11 cellular contexts compared by ENCODE assay signal in genomic region chr3:169575381-169575780, GRCh38.
A peak's percentile ranks its signal among the peaks of the same experiment; 100 is the strongest.
DNase-seq lines count a peak whose midpoint lies in the region; ATAC-seq and TF ChIP-seq lines count a peak whose summit lies in the region.
"Had no signal": no experiment of that assay in that cellular context is flagged by ENCODE, and none has a peak within 500 bp of the region (broad histone marks: within the 10 kb centered on the region; RNA-seq: fewer than 3 reads in every experiment).

No MANE protein-coding gene starts in this region.

- H3K27me3 ChIP-seq in fibroblast of lung (ENCODE audit: control insufficient read depth, insufficient read depth, low read length), result no peaks in the 10 kb centered on the region
- H3K27me3 ChIP-seq: adrenal gland had no signal

- peaks cover 2% of the 10 kb centered on the region for H3K4me1 ChIP-seq in fibroblast of lung (ENCODE audit: control insufficient read depth, extremely low read depth, insufficient read depth, low read length)
- no peaks in the 10 kb centered on the region for H3K4me1 ChIP-seq in mucosa of descending colon (ENCODE audit: low read depth)
- H3K4me1 ChIP-seq: adrenal gland, parathyroid adenoma had no signal

- H3K36me3 Mint-ChIP-seq in activated T-cell treated with anti-CD3 and anti-CD28 coated beads, Interleukin-2, amount 50 U/mL, for 4 hours (ENCODE audit: insufficient read depth), result no peaks in the 10 kb centered on the region

- intact Hi-C loops in mucosa of descending colon (cut with DNase I, micrococcal nuclease), result no loop called here

- ATAC-seq in HG03432 (IDR thresholded peaks at IDR 0.05; ENCODE audit: unreplicated experiment) (no peak), mucosa of descending colon (no peak)
- no peak for ATAC-seq in activated T-cell treated with anti-CD3 and anti-CD28 coated beads, Interleukin-2, amount 50 U/mL, for 4 hours

- no peaks in the 10 kb centered on the region for H3K9me3 Mint-ChIP-seq in activated T-cell treated with anti-CD3 and anti-CD28 coated beads, Interleukin-2, amount 50 U/mL, for 4 hours

- H3K4me3 Mint-ChIP-seq in activated T-cell treated with anti-CD3 and anti-CD28 coated beads, Interleukin-2, amount 50 U/mL, for 4 hours, result no peak overlapping the region

- H3K4me1 Mint-ChIP-seq in activated T-cell treated with anti-CD3 and anti-CD28 coated beads, Interleukin-2, amount 50 U/mL, for 4 hours (ENCODE audit: low read depth), result no peaks in the 10 kb centered on the region

- no peaks in the 10 kb centered on the region for H3K36me3 ChIP-seq in fibroblast of lung (ENCODE audit: control insufficient read depth, insufficient read depth, low read length)
- no peaks in the 10 kb centered on the region for H3K36me3 ChIP-seq in mucosa of descending colon (ENCODE audit: low read depth)
- H3K36me3 ChIP-seq: adrenal gland had no signal

- no peak overlapping the region for H3K4me3 ChIP-seq in fibroblast of lung (replicated peaks in 1 of 4; ENCODE audit: control extremely low read depth in 1 of 4, insufficient read depth in 1 of 4, low read depth in 3 of 4, low read length in 4 of 4)
- H3K4me3 ChIP-seq in mucosa of descending colon, result no peak overlapping the region
- H3K4me3 ChIP-seq: adrenal gland had no signal

- H4K20me1 ChIP-seq in fibroblast of lung (ENCODE audit: control insufficient read depth, extremely low read depth, insufficient read depth, low read length), result no peaks in the 10 kb centered on the region

- TF ChIP-seq CTCF in fibroblast of lung (conservative IDR thresholded peaks at IDR 0.05 in 1 of 2, IDR thresholded peaks at IDR 0.05 in 1 of 2; ENCODE audit: low read depth in 1 of 2, low read length in 2 of 2) (no peak), mucosa of descending colon (IDR thresholded peaks at IDR 0.05) (no peak)

- H3K9me3 ChIP-seq in fibroblast of lung (ENCODE audit: control insufficient read depth, insufficient read depth, low read depth, low read length), result no peaks in the 10 kb centered on the region
- no peaks in the 10 kb centered on the region for H3K9me3 ChIP-seq in mucosa of descending colon
- H3K9me3 ChIP-seq: adrenal gland had no signal

- H3K79me2 ChIP-seq in fibroblast of lung (ENCODE audit: control insufficient read depth, insufficient read depth, low read length), result no peaks in the 10 kb centered on the region
- H3K79me2 ChIP-seq: parathyroid adenoma had no signal

- peak; percentile 4 for DNase-seq in GM04504 (ENCODE audit: low read depth)
- DNase-seq in RPMI7951 (ENCODE audit: low read depth), result peak; percentile 30
- DNase-seq in fibroblast of lung (ENCODE audit: low read depth in 2 of 2), result peak; percentile 31 to 69
- DNase-seq in retina, result peak; percentile 50
- no peak for DNase-seq in activated T-cell treated with anti-CD3 and anti-CD28 coated beads, Interleukin-2, amount 50 U/mL, for 4 hours
- DNase-seq in mucosa of descending colon, result no peak
- no peak for DNase-seq in NCI-H345 (lab: John Stamatoyannopoulos, UW)
- DNase-seq: activated CD4-positive, alpha-beta T cell treated with anti-CD3 and anti-CD28 coated beads for 4 hours; adrenal gland had no signal

- H3K27me3 Mint-ChIP-seq in activated T-cell treated with anti-CD3 and anti-CD28 coated beads, Interleukin-2, amount 50 U/mL, for 4 hours (ENCODE audit: low read depth), result no peaks in the 10 kb centered on the region

- no peak overlapping the region for H3K27ac ChIP-seq in fibroblast of lung (ENCODE audit: insufficient read depth, low read length)
- H3K27ac ChIP-seq: adrenal gland, parathyroid adenoma had no signal

- H2AFZ ChIP-seq in fibroblast of lung (ENCODE audit: low read length), result no peak overlapping the region
- H2AFZ ChIP-seq: parathyroid adenoma had no signal

- H3K9ac ChIP-seq in fibroblast of lung (ENCODE audit: insufficient read depth, low read length), result no peak overlapping the region
- H3K9ac ChIP-seq: parathyroid adenoma had no signal

- peak overlapping the region; percentile 80 for H3K4me2 ChIP-seq in fibroblast of lung (ENCODE audit: extremely low read depth, insufficient read depth, low read length)

Comparison
In these comparisons a context has a peak if more than half of its experiments do, and no peak if none do; other contexts are left out.
1. DNase-seq: peak in GM04504 (single experiment), RPMI7951 (single experiment), fibroblast of lung (2 of 2) and retina (single experiment); none in activated T-cell treated with anti-CD3 and anti-CD28 coated beads, Interleukin-2, amount 50 U/mL, for 4 hours (single experiment), mucosa of descending colon (0 of 3) and NCI-H345 (single experiment).